ENCODE assay signal across 1 cellular context in genomic region chr17:29623283-29623647, GRCh38.
TF ChIP-seq lines count a peak whose summit lies in the region.

No MANE protein-coding gene starts in this region.

TF ChIP-seq in HepG2, 621 proteins besides CTCF, POLR2A, EP300 and RAD21:
- no peak for TF ChIP-seq CBX2 (IDR thresholded peaks at IDR 0.05; ENCODE audit: low read depth, low read length)
- no peak for TF ChIP-seq CBX2 (CRISPR knock-in tag; IDR thresholded peaks at IDR 0.05; ENCODE audit: low read depth)
- 0 out of 2 replicates have a peak, but pooled peaks have one; percentile 21 for TF ChIP-seq ZFX (CRISPR knock-in tag; IDR thresholded peaks at IDR 0.05; ENCODE audit: low read depth)
